In the genomic region with DNA sequence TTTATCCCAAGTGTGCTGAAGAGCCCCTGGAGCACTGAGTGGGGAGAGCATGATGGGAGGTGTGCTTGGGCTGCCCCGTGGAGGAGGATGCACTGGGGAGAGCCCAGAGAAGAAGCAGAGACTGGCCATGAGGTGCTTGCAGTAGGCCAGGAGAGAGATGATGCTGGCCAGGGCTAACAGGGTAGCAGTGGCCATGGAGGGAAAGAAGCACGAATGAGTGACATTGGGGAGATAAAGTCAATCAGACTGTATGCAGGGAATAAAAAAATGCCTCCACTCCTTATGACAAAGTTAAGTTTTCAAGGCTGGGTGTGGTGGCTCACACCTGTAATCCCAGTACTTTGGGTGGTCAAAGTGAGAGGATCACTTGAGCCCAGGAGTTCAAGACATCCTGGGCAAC, we compare ENCODE assay signal across 20 cellular contexts.
"Had no signal": no experiment of that assay in that cellular context is flagged by ENCODE, and none has a peak within 500 bp of the region (broad histone marks: within the 10 kb centered on the region; RNA-seq: fewer than 3 reads in every experiment).

No MANE protein-coding gene starts in this region.

- H3K27ac ChIP-seq: colonic mucosa, epithelial cell of prostate, esophagus squamous epithelium, gastrocnemius medialis, heart right ventricle, left lung, lower lobe of right lung had no signal

- DNase-seq: colonic mucosa; cortex of kidney; effector CD4-positive, alpha-beta T cell; effector memory CD4-positive, alpha-beta T cell; erythroblast; esophagus squamous epithelium; foreskin fibroblast; foreskin melanocyte; gastrocnemius medialis; glutamatergic neuron; heart right ventricle; hippocampal formation; left cardiac atrium; left lung; left ventricle myocardium superior; lower lobe of right lung; mesenchymal stem cell; midbrain had no signal

- H3K9me3 Mint-ChIP-seq: dendritic cell treated with granulocyte-macrophage colony-stimulating factor and Interleukin-4, amounts not matched to agents 40 ng/mL and 50 ng/mL, for 4 days had no signal

- H3K27ac Mint-ChIP-seq: dendritic cell treated with granulocyte-macrophage colony-stimulating factor and Interleukin-4, amounts not matched to agents 40 ng/mL and 50 ng/mL, for 4 days had no signal

- H3K4me3 Mint-ChIP-seq: dendritic cell treated with granulocyte-macrophage colony-stimulating factor and Interleukin-4, amounts not matched to agents 40 ng/mL and 50 ng/mL, for 4 days had no signal

- H3K9me3 ChIP-seq: colonic mucosa, esophagus squamous epithelium, gastrocnemius medialis, heart right ventricle, left lung, lower lobe of right lung had no signal

- H3K36me3 ChIP-seq: colonic mucosa, esophagus squamous epithelium, gastrocnemius medialis, heart right ventricle, left lung, lower lobe of right lung had no signal

- H3K27me3 ChIP-seq: colonic mucosa, esophagus squamous epithelium, gastrocnemius medialis, heart right ventricle, left lung had no signal

- H3K4me3 ChIP-seq: colonic mucosa, esophagus squamous epithelium, gastrocnemius medialis, heart right ventricle, left lung, lower lobe of right lung had no signal
